In the genomic region with DNA sequence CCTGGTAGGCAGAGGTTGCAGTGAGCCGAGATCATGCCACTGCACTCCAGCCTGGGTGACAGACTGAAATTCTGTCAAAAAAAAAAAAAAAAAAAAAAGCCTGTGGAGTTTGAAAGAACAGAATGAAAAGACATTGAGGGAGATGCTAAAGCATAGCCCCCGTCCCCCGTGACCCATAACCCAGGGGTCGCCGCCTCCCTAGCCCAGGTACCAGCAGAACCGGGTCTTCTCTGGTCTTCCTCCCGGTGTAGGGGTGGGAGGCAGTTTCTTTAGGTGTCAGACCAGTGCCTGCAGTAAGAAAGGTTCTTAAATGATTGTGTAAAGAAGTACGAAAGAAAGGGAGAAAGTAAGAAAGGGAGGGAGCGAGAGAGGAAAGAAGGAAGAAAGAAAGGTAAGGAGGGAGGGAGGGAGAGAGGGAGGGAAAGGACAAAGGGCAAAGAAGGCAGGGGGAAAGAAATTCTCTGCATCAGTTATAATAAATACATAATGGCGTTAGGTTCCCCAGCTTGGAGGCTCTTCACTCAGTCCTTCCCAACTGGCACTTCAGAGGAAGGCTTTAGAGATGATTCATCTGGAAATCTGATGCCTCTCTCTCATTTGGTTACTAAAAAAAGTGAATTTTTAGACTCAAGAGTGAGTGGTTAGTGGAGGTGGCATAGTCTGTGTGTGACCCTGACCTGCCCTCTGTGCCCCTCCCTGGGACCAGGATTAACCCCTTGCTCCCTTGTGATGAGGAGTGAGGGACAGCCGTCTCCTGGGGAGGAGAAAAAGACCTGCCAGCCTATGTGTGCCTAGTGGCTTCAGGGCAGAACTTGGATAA, we compare ENCODE assay signal across 10 cellular contexts. TPM values are rescaled to one million over a fixed set of nuclear protein-coding genes. Genes with fewer than 3 reads are reported as not detected.
A peak's percentile ranks its signal among the peaks of the same experiment; 100 is the strongest.
DNase-seq lines count a peak whose midpoint lies in the region; ATAC-seq and TF ChIP-seq lines count a peak whose summit lies in the region.
"Had no signal": no experiment of that assay in that cellular context is flagged by ENCODE, and none has a peak within 500 bp of the region (broad histone marks: within the 10 kb centered on the region; RNA-seq: fewer than 3 reads in every experiment).

No MANE protein-coding gene starts in this region.

- H2AFZ ChIP-seq in ACC112 (ENCODE audit: low read length, unreplicated experiment): peak overlapping the region; percentile 80
- H2AFZ ChIP-seq in SK-N-SH (ENCODE audit: low read depth): peak overlapping the region; percentile 89; the same call in 1 of the 2 replicates

- H3K9me2 ChIP-seq in SK-N-SH: no peaks in the 10 kb centered on the region

- ATAC-seq in HG02885 (IDR thresholded peaks at IDR 0.05; ENCODE audit: poor library complexity, unreplicated experiment): no peak

- no peaks in the 10 kb centered on the region for H3K79me2 ChIP-seq in ACC112 (ENCODE audit: control insufficient read depth, insufficient read depth, low read length, unreplicated experiment)
- H3K79me2 ChIP-seq in SK-N-SH (ENCODE audit: insufficient read depth): no peaks in the 10 kb centered on the region

- POLR2A ChIA-PET in SK-N-SH (lab: Yijun Ruan, JAX): no interaction called here

- CTCF ChIA-PET in SK-N-SH (lab: Yijun Ruan, JAX): interaction anchor here (1.6 to 5.9 kb wide), 3 partner anchors 10 to 164 kb away, joined by 6 to 32 read pairs (median 10); no protein-coding TSS in a partner anchor

- H3F3A ChIP-seq in SK-N-SH (replicated peaks; ENCODE audit: insufficient read depth): no peaks in the 10 kb centered on the region

- no peaks in the 10 kb centered on the region for H4K20me1 ChIP-seq in SK-N-SH (ENCODE audit: insufficient read depth)

- no peaks in the 10 kb centered on the region for H3K9me3 ChIP-seq in SK-N-SH

- DNase-seq in EL (peak; percentile 65), SK-N-SH (no peak), foreskin fibroblast (peak; percentile 58 to 78), GM19240 (ENCODE audit: insufficient read length, low spot score) (no peak), GM10266 (ENCODE audit: extremely low spot score) (no peak)
- DNase-seq in stimulated activated CD4-positive, alpha-beta T cell treated with anti-CD3 and anti-CD28 coated beads, Interleukin-4, amount 100 ng/mL, for 4 hours: no peak
- DNase-seq: aorta, NCI-H526 treated with DMSO at 0.1 percent for 48 hours had no signal

- H3K4me2 ChIP-seq in SK-N-SH: peak overlapping the region; percentile 32; the same call in 1 of the 2 replicates

- TF ChIP-seq CTCF in SK-N-SH (IDR thresholded peaks at IDR 0.05) (no peak), foreskin fibroblast (IDR thresholded peaks at IDR 0.05; ENCODE audit: low read depth, low read length) (no peak), GM10266 (IDR thresholded peaks at IDR 0.05; ENCODE audit: control insufficient read depth, insufficient read depth, low read depth, missing control alignments) (no peak)

- TF ChIP-seq RAD21 in SK-N-SH (IDR thresholded peaks at IDR 0.05; ENCODE audit: low read length): no peak

- H3K4me1 ChIP-seq in ACC112 (ENCODE audit: control insufficient read depth, insufficient read depth, low read length, unreplicated experiment) (peaks cover 55% of the 10 kb centered on the region), SK-N-SH (ENCODE audit: control insufficient read depth in 1 of 2, insufficient read depth in 2 of 2, low read depth in 1 of 2, low read length in 1 of 2) (no peaks in the 10 kb centered on the region)

- H3K4me3 ChIP-seq in ACC112 (ENCODE audit: low read depth, low read length) (no peak overlapping the region), SK-N-SH (ENCODE audit: low read depth in 2 of 2, low read length in 1 of 2) (no peak overlapping the region), foreskin fibroblast (ENCODE audit: low read depth in 1 of 2, low read length in 2 of 2) (no peak overlapping the region)

- TF ChIP-seq EP300 in SK-N-SH (IDR thresholded peaks at IDR 0.05; ENCODE audit: borderline replicate concordance in 1 of 2, low read depth in 1 of 2, low read length in 1 of 2): peak in 1 of 2 experiments; percentile 39; a peak in 1 of 4 replicates

- no peaks in the 10 kb centered on the region for H3K27me3 ChIP-seq in ACC112 (ENCODE audit: insufficient read depth, low read length)
- no peaks in the 10 kb centered on the region for H3K27me3 ChIP-seq in SK-N-SH (ENCODE audit: insufficient read depth)

- WGBS in SK-N-SH (ENCODE audit: low lambda C conversion rate): 67% methylated on average over 11 of the region's 11 CpGs

- H3K9ac ChIP-seq in SK-N-SH: no peak overlapping the region

- H3K27ac ChIP-seq in ACC112 (ENCODE audit: low read depth, low read length) (peak overlapping the region; percentile 73), SK-N-SH (ENCODE audit: low read depth in 2 of 2, low read length in 1 of 2) (0 out of 4 replicates have a peak overlapping the region, but pooled peaks of 1 of the 2 experiments have one; percentile 28)

- H3K36me3 ChIP-seq in ACC112 (ENCODE audit: insufficient read depth, low read length) (no peaks in the 10 kb centered on the region), SK-N-SH (replicated peaks in 1 of 2; ENCODE audit: control insufficient read depth in 1 of 2, insufficient read depth in 2 of 2, low read length in 1 of 2) (no peaks in the 10 kb centered on the region)

TF ChIP-seq in SK-N-SH, 30 proteins besides CTCF, POLR2A, EP300 and RAD21 (continues in another document):
- TF ChIP-seq TCF12 (IDR thresholded peaks at IDR 0.05) (peak; percentile 37; the same call in 1 of the 2 replicates), YY1 (IDR thresholded peaks at IDR 0.05; ENCODE audit: low read depth) (peak; percentile 47; the same call in 1 of the 2 replicates), CHD2 (IDR thresholded peaks at IDR 0.05; ENCODE audit: low read length, partially characterized antibody) (no peak), TAF1 (IDR thresholded peaks at IDR 0.05; ENCODE audit: borderline replicate concordance, low read depth, low read length) (no peak), IRF3 (IDR thresholded peaks at IDR 0.05; ENCODE audit: low read depth, low read length) (no peak), NFIC (IDR thresholded peaks at IDR 0.05; ENCODE audit: borderline replicate concordance) (peak; percentile 33; the same call in 1 of the 2 replicates), POLR2AphosphoS5 (IDR thresholded peaks at IDR 0.05; ENCODE audit: low read depth, low read length) (no peak; the same call in 1 of the 2 replicates), PBX3 (IDR thresholded peaks at IDR 0.05) (peak; percentile 48), REST (IDR thresholded peaks at IDR 0.05; ENCODE audit: low read depth, low read length) (no peak)

RNA-seq across cellular contexts. Expression of gene IL24, which starts 1.1 kb away (rescaled TPM):
- polyA plus RNA-seq in SK-N-SH (2012; rRNA removed): 0.03 TPM in 1 of 2 replicates, not detected in the other
- polyA plus RNA-seq in SK-N-SH (2012; cell fraction: cytosol; rRNA removed): 0.03 TPM in 1 of 2 replicates, not detected in the other
- polyA plus RNA-seq in SK-N-SH (2012; cell fraction: nucleus; rRNA removed): not detected in 2 replicates
- polyA plus RNA-seq: aorta had no signal

RNA-seq across cellular contexts. Expression of gene FCMR, which starts 23.4 kb away (rescaled TPM):
- polyA plus RNA-seq in SK-N-SH (2012; rRNA removed): 0.05 and 0.15 TPM in 2 replicates
- polyA plus RNA-seq in SK-N-SH (2012; cell fraction: cytosol; rRNA removed): 0.03 and 0.14 TPM in 2 replicates
- not detected in 2 replicates for polyA plus RNA-seq in SK-N-SH (2012; cell fraction: nucleus; rRNA removed)

RNA-seq across cellular contexts. Expression of gene IL20, which starts 32.9 kb away (rescaled TPM):
- polyA plus RNA-seq in SK-N-SH (2012; rRNA removed): not detected in 2 replicates
- not detected in 2 replicates for polyA plus RNA-seq in SK-N-SH (2012; cell fraction: cytosol; rRNA removed)
- polyA plus RNA-seq in SK-N-SH (2012; cell fraction: nucleus; rRNA removed): not detected in 2 replicates
- polyA plus RNA-seq: aorta had no signal

RNA-seq across cellular contexts. Expression of gene PIGR, which starts 48.0 kb away (rescaled TPM):
- not detected in 2 replicates for polyA plus RNA-seq in SK-N-SH (2012; rRNA removed)
- polyA plus RNA-seq in SK-N-SH (2012; cell fraction: cytosol; rRNA removed): not detected in 2 replicates
- polyA plus RNA-seq in SK-N-SH (2012; cell fraction: nucleus; rRNA removed): not detected in 2 replicates

Comparison
In these comparisons a context has a peak if more than half of its experiments do, and no peak if none do; other contexts are left out.
1. DNase-seq: peak in EL (single experiment) and foreskin fibroblast (2 of 2); none in SK-N-SH (single experiment), GM19240 (single experiment), stimulated activated CD4-positive, alpha-beta T cell treated with anti-CD3 and anti-CD28 coated beads, Interleukin-4, amount 100 ng/mL, for 4 hours (0 of 2) and GM10266 (single experiment).